In genomic region chr2:197487385-197487784, GRCh38 we compare ENCODE assay signal across 18 cellular contexts.
"Had no signal": no experiment of that assay in that cellular context is flagged by ENCODE, and none has a peak within 500 bp of the region (broad histone marks: within the 10 kb centered on the region; RNA-seq: fewer than 3 reads in every experiment).

No MANE protein-coding gene starts in this region.

- H3K9me3 ChIP-seq: ovary, prostate gland had no signal

- ATAC-seq: activated CD4-positive, CD25-positive, alpha-beta regulatory T cell treated with anti-CD3 and anti-CD28 coated beads, Interleukin-2, amount 50 U/mL, for 24 hours; left colon; natural killer cell; SK-N-SH treated with all-trans-retinoic acid at 6 μM for 48 hours had no signal

- H3K4me3 Mint-ChIP-seq: activated CD4-positive, alpha-beta T cell treated with anti-CD3 and anti-CD28 coated beads, Interleukin-2, amount 10 ng/mL, durations not matched to agents 7 days and 5 days; activated naive CD4-positive, alpha-beta T cell treated with anti-CD3 and anti-CD28 coated beads, Interleukin-2, amount 10 ng/mL, durations not matched to agents 7 days and 5 days; brain; central memory CD8-positive, alpha-beta T cell; natural killer cell had no signal

- H3K4me1 ChIP-seq: prostate gland, transverse colon had no signal

- H3K9me3 Mint-ChIP-seq: central memory CD8-positive, alpha-beta T cell; natural killer cell had no signal

- H3K27ac ChIP-seq: ovary, prostate gland, transverse colon had no signal

- H3K4me1 Mint-ChIP-seq: activated naive CD4-positive, alpha-beta T cell treated with anti-CD3 and anti-CD28 coated beads, Interleukin-2, amount 10 ng/mL, durations not matched to agents 7 days and 5 days; brain; central memory CD8-positive, alpha-beta T cell; natural killer cell had no signal

- H3K27me3 ChIP-seq: ovary, transverse colon had no signal

- H3K4me3 ChIP-seq: lung, ovary, prostate gland, transverse colon had no signal

- DNase-seq: activated CD4-positive, alpha-beta T cell treated with anti-CD3 and anti-CD28 coated beads, Interleukin-2, amount 10 ng/mL, durations not matched to agents 7 days and 5 days; activated naive CD4-positive, alpha-beta T cell treated with anti-CD3 and anti-CD28 coated beads, Interleukin-2, amount 10 ng/mL, durations not matched to agents 7 days and 5 days; activated T-cell treated with anti-CD3 and anti-CD28 coated beads for 4 hours; aorta; effector memory CD4-positive, alpha-beta T cell; left colon; midbrain; natural killer cell; ovary; right cardiac atrium; stimulated activated CD4-positive, alpha-beta T cell treated with anti-CD3 and anti-CD28 coated beads, Interleukin-12 subunit alpha, Interleukin-12 subunit beta, amount 100 ng/mL, for 4 hours; transverse colon had no signal

- H3K27me3 Mint-ChIP-seq: activated CD4-positive, alpha-beta T cell treated with anti-CD3 and anti-CD28 coated beads, Interleukin-2, amount 10 ng/mL, durations not matched to agents 7 days and 5 days; activated naive CD4-positive, alpha-beta T cell treated with anti-CD3 and anti-CD28 coated beads, Interleukin-2, amount 10 ng/mL, durations not matched to agents 7 days and 5 days; brain; central memory CD8-positive, alpha-beta T cell had no signal

- H3K27ac Mint-ChIP-seq: activated CD4-positive, alpha-beta T cell treated with anti-CD3 and anti-CD28 coated beads, Interleukin-2, amount 10 ng/mL, durations not matched to agents 7 days and 5 days; activated naive CD4-positive, alpha-beta T cell treated with anti-CD3 and anti-CD28 coated beads, Interleukin-2, amount 10 ng/mL, durations not matched to agents 7 days and 5 days; brain had no signal

- H3K36me3 ChIP-seq: ovary had no signal
